Comparison of ENCODE assay signal across 8 cellular contexts in genomic region chr12:124829008-124829707, GRCh38. TPM values are rescaled to one million over a fixed set of nuclear protein-coding genes. Genes with fewer than 3 reads are reported as not detected.
DNase-seq lines count a peak whose midpoint lies in the region; ATAC-seq and TF ChIP-seq lines count a peak whose summit lies in the region.

No MANE protein-coding gene starts in this region.

- H3K27ac ChIP-seq in 22Rv1 = peak overlapping the region; percentile 96

- peak; percentile 48 for DNase-seq in HT-29 (ENCODE audit: low spot score)
- peak; percentile 53 for DNase-seq in astrocyte of the hippocampus (ENCODE audit: low read depth, low spot score)
- peak; percentile 90 for DNase-seq in kidney tubule cell (ENCODE audit: low spot score)
- DNase-seq in erythroblast (lab: John Stamatoyannopoulos, UW) = no peak
- no peak for DNase-seq in NCI-H510A treated with DMSO at 0.1 percent for 48 hours (lab: John Stamatoyannopoulos, UW)

- TF ChIP-seq POLR2A in erythroblast (IDR thresholded peaks at IDR 0.05; ENCODE audit: low read length) = no peak

- ATAC-seq in HG03196 (IDR thresholded peaks at IDR 0.05; ENCODE audit: unreplicated experiment) (no peak), GM19463 (IDR thresholded peaks at IDR 0.05; ENCODE audit: unreplicated experiment) (no peak)

- no peak for TF ChIP-seq CTCF in 22Rv1 (IDR thresholded peaks at IDR 0.05)

RNA-seq across cellular contexts. Expression of gene SCARB1, which starts 34.5 kb away (rescaled TPM):
- 83.9 and 84.9 TPM in 2 replicates for total RNA-seq in HT-29 (2014; rRNA removed; shearing (Covaris generic))

Comparison
In these comparisons a context has a peak if more than half of its experiments do, and no peak if none do; other contexts are left out.
1. DNase-seq: peak in HT-29 (single experiment), astrocyte of the hippocampus (single experiment) and kidney tubule cell (single experiment); none in erythroblast (0 of 2) and NCI-H510A treated with DMSO at 0.1 percent for 48 hours (single experiment).